ENCODE assay signal across 17 cellular contexts in the genomic region with DNA sequence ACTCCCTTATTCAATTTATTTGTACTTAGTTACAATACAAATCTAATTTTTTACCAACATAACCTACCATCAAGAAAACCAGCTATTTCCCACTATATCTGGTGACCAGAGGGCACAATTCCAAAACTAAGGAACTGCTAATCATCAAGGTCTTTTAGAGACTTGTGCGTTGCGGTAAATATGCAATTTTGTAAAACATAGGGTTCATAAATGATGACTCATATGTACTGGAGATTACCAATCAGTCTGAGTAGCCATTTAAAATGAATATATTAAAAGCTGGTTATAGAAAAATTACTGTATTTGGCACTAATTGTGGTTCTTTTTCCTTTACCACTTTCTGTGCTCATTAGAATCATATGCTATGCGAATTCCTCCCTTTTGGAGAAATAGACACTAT.
DNase-seq lines count a peak whose midpoint lies in the region; ATAC-seq and TF ChIP-seq lines count a peak whose summit lies in the region.
"Had no signal": no experiment of that assay in that cellular context is flagged by ENCODE, and none has a peak within 500 bp of the region (broad histone marks: within the 10 kb centered on the region; RNA-seq: fewer than 3 reads in every experiment).

No MANE protein-coding gene starts in this region.

- H3K4me1 ChIP-seq in neuronal stem cell (ENCODE audit: control insufficient read depth in 2 of 2, insufficient read depth in 1 of 2, low read depth in 1 of 2, low read length in 2 of 2) (peaks cover 0 to 2% of the 10 kb centered on the region in 2 donors), osteoblast (ENCODE audit: insufficient read depth, low read length) (no peaks in the 10 kb centered on the region)
- H3K4me1 ChIP-seq: BLaER1 treated with 17β-estradiol and CSF1 and Interleukin-3, amounts not matched to agents 10 nM and 100 nM had no signal

- H3K79me2 ChIP-seq in osteoblast (ENCODE audit: insufficient read depth, low read length): no peaks in the 10 kb centered on the region

- no peak overlapping the region for H2BK12ac ChIP-seq in neuronal stem cell (ENCODE audit: low read length)

- no peak for ATAC-seq in HG02798 (IDR thresholded peaks at IDR 0.05; ENCODE audit: poor library complexity, unreplicated experiment)

- no peak for TF ChIP-seq CTCF in osteoblast (IDR thresholded peaks at IDR 0.05; ENCODE audit: extremely low read depth, low read depth, low read length)

- no peaks in the 10 kb centered on the region for H3K79me1 ChIP-seq in neuronal stem cell (ENCODE audit: low read depth, low read length)

- WGBS in neuronal stem cell (ENCODE audit: extremely low coverage in 2 of 2, insufficient read length in 2 of 2, insufficient replicate concordance in 1 of 2), 2 donors: no CpG with 5 or more reads among the region's 3 CpGs

- H2BK120ac ChIP-seq in neuronal stem cell (ENCODE audit: low read depth, low read length): no peak overlapping the region

- no peak overlapping the region for H4K91ac ChIP-seq in neuronal stem cell (ENCODE audit: low read depth, low read length, poor library complexity)

- no peak overlapping the region for H4K8ac ChIP-seq in neuronal stem cell (ENCODE audit: low read depth, low read length)

- no peak overlapping the region for H2AFZ ChIP-seq in neuronal stem cell (ENCODE audit: low read length)
- no peak overlapping the region for H2AFZ ChIP-seq in osteoblast (ENCODE audit: low read length)

- H3K18ac ChIP-seq in neuronal stem cell (ENCODE audit: low read length): no peak overlapping the region

- H2BK15ac ChIP-seq in neuronal stem cell (ENCODE audit: low read length): no peak overlapping the region

- H4K20me1 ChIP-seq in osteoblast (ENCODE audit: insufficient read depth, low read length): no peaks in the 10 kb centered on the region
- H4K20me1 ChIP-seq: BLaER1 treated with 17β-estradiol and CSF1 and Interleukin-3, amounts not matched to agents 10 nM and 100 nM had no signal

- no peak overlapping the region for H2BK5ac ChIP-seq in neuronal stem cell (ENCODE audit: low read length)

- no peak overlapping the region for H2AK5ac ChIP-seq in neuronal stem cell (ENCODE audit: low read depth, low read length)

- H3K14ac ChIP-seq in neuronal stem cell (ENCODE audit: low read length): no peak overlapping the region

- H3K4me2 ChIP-seq in neuronal stem cell (ENCODE audit: insufficient read depth, low read length, poor library complexity, severe bottlenecking) (no peak overlapping the region), osteoblast (ENCODE audit: insufficient read depth, low read length) (no peak overlapping the region)
- H3K4me2 ChIP-seq: BLaER1 treated with 17β-estradiol and CSF1 and Interleukin-3, amounts not matched to agents 10 nM and 100 nM had no signal

- H3K27ac ChIP-seq in neuronal stem cell (replicated peaks; ENCODE audit: low read length) (no peak overlapping the region), osteoblast (ENCODE audit: low read depth, low read length) (no peak overlapping the region)
- H3K27ac ChIP-seq: 22Rv1; BLaER1 treated with 17β-estradiol and CSF1 and Interleukin-3, amounts not matched to agents 10 nM and 100 nM had no signal

- peak; percentile 40 for DNase-seq in DMS 273 (lab: John Stamatoyannopoulos, UW; ENCODE audit: unreplicated experiment)
- no peak for DNase-seq in DMS 273 treated with DMSO at 0.1 percent for 48 hours (lab: John Stamatoyannopoulos, UW)
- DNase-seq in SW480 (ENCODE audit: low spot score): peak; percentile 43
- peak; percentile 39 for DNase-seq in fibroblast of peridontal ligament (ENCODE audit: extremely low read depth)
- no peak for DNase-seq in neuronal stem cell (ENCODE audit: low spot score)
- DNase-seq in osteoblast (ENCODE audit: insufficient read length, low spot score, missing footprints): no peak
- no peak for DNase-seq in OCI-M1 (lab: John Stamatoyannopoulos, UW)
- DNase-seq: CD8-positive, alpha-beta memory T cell; Karpas-422; MG63; NCI-H1092; NCI-H146; NCI-H2081 treated with DMSO at 0.1 percent for 48 hours; SHP77 had no signal

- H3K9me3 ChIP-seq in neuronal stem cell (replicated peaks in 1 of 2; ENCODE audit: control insufficient read depth in 2 of 2, insufficient read depth in 1 of 2, low read depth in 1 of 2, low read length in 2 of 2) (no peaks in the 10 kb centered on the region), osteoblast (ENCODE audit: low read depth, low read length) (no peaks in the 10 kb centered on the region)
- H3K9me3 ChIP-seq: BLaER1 treated with 17β-estradiol and CSF1 and Interleukin-3, amounts not matched to agents 10 nM and 100 nM; MG63 had no signal

- no peak overlapping the region for H3K9ac ChIP-seq in neuronal stem cell (ENCODE audit: low read depth, low read length, poor library complexity)
- H3K9ac ChIP-seq: BLaER1 treated with 17β-estradiol and CSF1 and Interleukin-3, amounts not matched to agents 10 nM and 100 nM had no signal

- no peak overlapping the region for H3K4me3 ChIP-seq in neuronal stem cell (ENCODE audit: low read length in 2 of 2)
- no peak overlapping the region for H3K4me3 ChIP-seq in osteoblast (ENCODE audit: insufficient read depth, low read length)
- H3K4me3 ChIP-seq: BLaER1 treated with 17β-estradiol and CSF1 and Interleukin-3, amounts not matched to agents 10 nM and 100 nM; MG63 had no signal

- H3K27me3 ChIP-seq in neuronal stem cell (ENCODE audit: control insufficient read depth in 3 of 3, insufficient read depth in 3 of 3, low read depth in 1 of 3, low read length in 3 of 3) (no peaks in the 10 kb centered on the region), osteoblast (ENCODE audit: insufficient read depth, low read length) (no peaks in the 10 kb centered on the region)
- H3K27me3 ChIP-seq: BLaER1 treated with 17β-estradiol and CSF1 and Interleukin-3, amounts not matched to agents 10 nM and 100 nM; MG63 had no signal

- H3K36me3 ChIP-seq in neuronal stem cell (replicated peaks in 1 of 2; ENCODE audit: control insufficient read depth in 2 of 2, insufficient read depth in 2 of 2, low read length in 2 of 2): no peaks in the 10 kb centered on the region
- H3K36me3 ChIP-seq in osteoblast (ENCODE audit: insufficient read depth, low read length): no peaks in the 10 kb centered on the region
- H3K36me3 ChIP-seq: MG63 had no signal

- H3K4ac ChIP-seq in neuronal stem cell (ENCODE audit: low read length): no peak overlapping the region

- H3K23ac ChIP-seq in neuronal stem cell (ENCODE audit: low read depth, low read length, poor library complexity): no peak overlapping the region

Comparison
In these comparisons a context has a peak if more than half of its experiments do, and no peak if none do; other contexts are left out.
1. DNase-seq: peak in DMS 273 (single experiment), SW480 (single experiment) and fibroblast of peridontal ligament (single experiment); none in DMS 273 treated with DMSO at 0.1 percent for 48 hours (single experiment), neuronal stem cell (single experiment), osteoblast (single experiment) and OCI-M1 (single experiment).